Comparison of ENCODE assay signal across 10 cellular contexts in the genomic region with DNA sequence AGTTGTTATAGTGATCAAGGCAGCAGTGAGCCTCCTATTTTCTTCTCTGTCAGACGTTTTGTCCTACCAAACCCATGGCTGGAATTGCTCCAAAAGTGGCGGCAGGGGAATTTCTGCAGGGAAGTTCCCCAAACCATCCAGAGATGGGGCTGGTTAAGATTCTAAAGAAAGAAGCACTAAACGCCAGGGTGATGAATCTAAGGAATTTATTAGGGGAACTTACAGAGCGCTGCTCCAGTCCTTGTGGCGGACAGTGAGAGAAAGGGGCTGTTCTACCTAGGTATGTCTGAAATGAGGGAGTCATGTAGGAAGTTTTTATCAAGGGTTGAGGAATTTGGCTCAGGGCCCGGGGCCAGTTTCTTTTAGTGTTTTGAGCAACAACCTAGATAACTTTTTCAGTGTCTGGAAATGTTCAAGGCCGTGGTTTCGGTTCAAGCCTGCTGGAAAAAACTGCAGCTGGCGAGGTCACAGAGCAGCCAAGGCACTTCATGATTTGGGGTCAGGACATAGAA.
DNase-seq lines count a peak whose midpoint lies in the region; ATAC-seq and TF ChIP-seq lines count a peak whose summit lies in the region.
"Had no signal": no experiment of that assay in that cellular context is flagged by ENCODE, and none has a peak within 500 bp of the region (broad histone marks: within the 10 kb centered on the region; RNA-seq: fewer than 3 reads in every experiment).

No MANE protein-coding gene starts in this region.

- H2BK15ac ChIP-seq in IMR-90 (ENCODE audit: low read depth, low read length), result no peak overlapping the region

- TF ChIP-seq POLR2A in IMR-90 (IDR thresholded peaks at IDR 0.05; ENCODE audit: low read depth, low read length), result no peak

- H3K36me3 ChIP-seq in IMR-90 (ENCODE audit: control insufficient read depth, insufficient read depth, low read length) (no peaks in the 10 kb centered on the region), mucosa of descending colon (ENCODE audit: low read depth) (no peaks in the 10 kb centered on the region)

- H2AK5ac ChIP-seq in IMR-90 (ENCODE audit: low read depth, low read length), result no peak overlapping the region

- peak overlapping the region; percentile 47 for H3K4me2 ChIP-seq in IMR-90 (ENCODE audit: low read depth, low read length)

- H3K56ac ChIP-seq in IMR-90 (ENCODE audit: extremely low read depth, insufficient read depth, low read length), result no peak overlapping the region

- no peaks in the 10 kb centered on the region for H3K36me3 Mint-ChIP-seq in effector memory CD8-positive, alpha-beta T cell (ENCODE audit: insufficient read depth)
- H3K36me3 Mint-ChIP-seq in immature natural killer cell, result no peaks in the 10 kb centered on the region
- peaks cover 19% of the 10 kb centered on the region for H3K36me3 Mint-ChIP-seq in activated CD4-positive, alpha-beta memory T cell treated with anti-CD3 and anti-CD28 coated beads, Interleukin-2, amount 10 ng/mL, durations not matched to agents 7 days and 5 days (ENCODE audit: low read depth)

- H3K4me1 Mint-ChIP-seq in effector memory CD8-positive, alpha-beta T cell (ENCODE audit: low read depth in 2 of 2), result peaks cover 11 to 12% of the 10 kb centered on the region in 2 donors
- peaks cover 9 to 17% of the 10 kb centered on the region in 2 donors for H3K4me1 Mint-ChIP-seq in immature natural killer cell
- H3K4me1 Mint-ChIP-seq in activated CD4-positive, alpha-beta memory T cell treated with anti-CD3 and anti-CD28 coated beads, Interleukin-2, amount 10 ng/mL, durations not matched to agents 7 days and 5 days, result peaks cover 32% of the 10 kb centered on the region

- TF ChIP-seq RAD21 in IMR-90 (IDR thresholded peaks at IDR 0.05; ENCODE audit: low read length), result no peak

- BruUV-seq in IMR-90 (replicated peaks; lab: Mats Ljungman, UMichigan), result no TSS peak

- H2BK20ac ChIP-seq in IMR-90 (ENCODE audit: low read depth, low read length), result peak overlapping the region; percentile 80; the same call in 1 of the 2 replicates

- in situ Hi-C loops in IMR-90 (cut with MboI; ENCODE audit: low sequenced_read_pairs), result no loop called here

- peak overlapping the region; percentile 78 for H2AFZ ChIP-seq in IMR-90 (replicated peaks; ENCODE audit: low read length, poor library complexity)

- POLR2A ChIA-PET in IMR-90 (lab: Charles Lee; ENCODE audit: unreplicated experiment), result no interaction called here
- POLR2A ChIA-PET in activated CD4-positive, alpha-beta memory T cell treated with anti-CD3 and anti-CD28 coated beads, Interleukin-2, amount 10 ng/mL, durations not matched to agents 7 days and 5 days (lab: Charles Lee), result no interaction called here

- H3K9me3 Mint-ChIP-seq in effector memory CD8-positive, alpha-beta T cell, result peaks cover 4 to 7% of the 10 kb centered on the region in 2 donors
- no peaks in the 10 kb centered on the region for H3K9me3 Mint-ChIP-seq in immature natural killer cell
- peaks cover 9% of the 10 kb centered on the region for H3K9me3 Mint-ChIP-seq in activated CD4-positive, alpha-beta memory T cell treated with anti-CD3 and anti-CD28 coated beads, Interleukin-2, amount 10 ng/mL, durations not matched to agents 7 days and 5 days

- no peaks in the 10 kb centered on the region for H3K79me1 ChIP-seq in IMR-90 (ENCODE audit: low read depth in 1 of 2, low read length in 2 of 2)

- 0% methylated on average over 1 of the region's 9 CpGs; no CpG with 5 or more reads in 1 of the 2 experiments for WGBS in IMR-90 (ENCODE audit: extremely low coverage in 2 of 2, insufficient read length in 1 of 2), 2 experiments

- peak overlapping the region; percentile 64 for H2BK5ac ChIP-seq in IMR-90 (ENCODE audit: low read depth, low read length, poor library complexity, severe bottlenecking)

- H4K20me1 ChIP-seq in IMR-90 (ENCODE audit: insufficient read depth, low read length), result no peaks in the 10 kb centered on the region

- no peaks in the 10 kb centered on the region for H3K27me3 Mint-ChIP-seq in effector memory CD8-positive, alpha-beta T cell
- peaks cover 0 to 3% (median 0%) of the 10 kb centered on the region in 3 donors for H3K27me3 Mint-ChIP-seq in immature natural killer cell (ENCODE audit: low read depth in 3 of 3)
- no peaks in the 10 kb centered on the region for H3K27me3 Mint-ChIP-seq in activated CD4-positive, alpha-beta memory T cell treated with anti-CD3 and anti-CD28 coated beads, Interleukin-2, amount 10 ng/mL, durations not matched to agents 7 days and 5 days

- no peaks in the 10 kb centered on the region for H3K9me3 ChIP-seq in IMR-90 (ENCODE audit: control insufficient read depth, insufficient read depth, low read length)
- H3K9me3 ChIP-seq in mucosa of descending colon, result no peaks in the 10 kb centered on the region

- H2AK9ac ChIP-seq in IMR-90 (replicated peaks; ENCODE audit: low read depth, low read length, poor library complexity), result no peak overlapping the region

- H3K27ac Mint-ChIP-seq in effector memory CD8-positive, alpha-beta T cell, result peak overlapping the region in 1 of 2 donors; percentile 71
- no peak overlapping the region for H3K27ac Mint-ChIP-seq in immature natural killer cell
- no peak overlapping the region for H3K27ac Mint-ChIP-seq in activated CD4-positive, alpha-beta memory T cell treated with anti-CD3 and anti-CD28 coated beads, Interleukin-2, amount 10 ng/mL, durations not matched to agents 7 days and 5 days

- ATAC-seq in IMR-90 (ENCODE audit: low read depth), result peak; percentile 78
- peak; percentile 59 for ATAC-seq in effector memory CD8-positive, alpha-beta T cell (replicated peaks)
- peak; percentile 40 for ATAC-seq in mucosa of descending colon
- ATAC-seq in HG02610 (IDR thresholded peaks at IDR 0.05; ENCODE audit: unreplicated experiment), result no peak

- H3K9ac ChIP-seq in IMR-90 (ENCODE audit: low read depth, low read length), result no peak overlapping the region

- DNase-seq in A172 (ENCODE audit: low spot score) (peak; percentile 95), IMR-90 (peak; percentile 75), mucosa of descending colon (peak; percentile 48 to 64 (median 56)), immature natural killer cell (no peak), DMS153 (lab: John Stamatoyannopoulos, UW) (no peak)
- peak in 2 of 3 experiments; percentile 7 to 15 for DNase-seq in effector memory CD8-positive, alpha-beta T cell
- no peak for DNase-seq in activated CD4-positive, alpha-beta memory T cell treated with anti-CD3 and anti-CD28 coated beads, Interleukin-2, amount 10 ng/mL, durations not matched to agents 7 days and 5 days
- DNase-seq: NCI-H524 treated with DMSO at 0.1 percent for 48 hours had no signal

- H4K91ac ChIP-seq in IMR-90 (ENCODE audit: insufficient read depth, low read depth, low read length), result no peak overlapping the region

- H3K4me1 ChIP-seq in IMR-90 (ENCODE audit: control insufficient read depth, insufficient read depth, low read length) (no peaks in the 10 kb centered on the region; the same call in 1 of the 2 replicates), mucosa of descending colon (ENCODE audit: low read depth) (peaks cover 3% of the 10 kb centered on the region)

- H3K9me1 ChIP-seq in IMR-90 (ENCODE audit: insufficient read depth, low read length), result no peaks in the 10 kb centered on the region

- intact Hi-C loops in IMR-90 (cut with micrococcal nuclease), result loop anchor here (5.0 to 10.0 kb wide), 2 partner anchors 756 to 888 kb away; no protein-coding TSS in a partner anchor
- intact Hi-C loops in mucosa of descending colon (cut with DNase I, micrococcal nuclease), result loop anchor here in 1 of 2 donors (10.0 kb wide), 1 partner anchor 224 kb away; the partner anchor contains the start of gene B3GALT2

- H3K27me3 ChIP-seq in IMR-90 (ENCODE audit: control insufficient read depth, insufficient read depth, low read length), result no peaks in the 10 kb centered on the region

- H3K4me3 ChIP-seq in IMR-90 (ENCODE audit: insufficient read depth, low read depth, low read length) (peak overlapping the region; percentile 6; the same call in 1 of the 2 replicates), mucosa of descending colon (no peak overlapping the region)
- H3K4me3 ChIP-seq: skin epidermis had no signal

- H3K23ac ChIP-seq in IMR-90 (ENCODE audit: low read depth, low read length), result no peak overlapping the region

- H4K8ac ChIP-seq in IMR-90 (ENCODE audit: low read depth in 2 of 2, low read length in 2 of 2), result peak overlapping the region in 1 of 2 experiments; percentile 71; a peak in 1 of 4 replicates

- no peak overlapping the region for H4K5ac ChIP-seq in IMR-90 (ENCODE audit: low read depth, low read length)

- dilution Hi-C loops in IMR-90 (cut with HindIII; ENCODE audit: low sequenced_read_pairs, unreplicated experiment), result no loop called here

- H3K18ac ChIP-seq in IMR-90 (ENCODE audit: low read depth, low read length), result no peak overlapping the region

- H3K4ac ChIP-seq in IMR-90 (ENCODE audit: low read depth, low read length), result peak overlapping the region; percentile 53; the same call in 1 of the 2 replicates

- H2BK120ac ChIP-seq in IMR-90 (ENCODE audit: low read depth, low read length), result peak overlapping the region; percentile 53

- 0 out of 2 replicates have a peak overlapping the region, but pooled peaks have one; percentile 36 for H3K14ac ChIP-seq in IMR-90 (replicated peaks; ENCODE audit: low read depth, low read length)

- CTCF ChIA-PET in IMR-90 (lab: Yijun Ruan, JAX), result interaction anchor here (0.6 kb wide), 1 partner anchor 73 kb away, joined by 4 read pairs; no protein-coding TSS in a partner anchor
- CTCF ChIA-PET in activated CD4-positive, alpha-beta memory T cell treated with anti-CD3 and anti-CD28 coated beads, Interleukin-2, amount 10 ng/mL, durations not matched to agents 7 days and 5 days (lab: Charles Lee), result no interaction called here

- H3K27ac ChIP-seq in IMR-90 (ENCODE audit: insufficient read depth, low read length), result no peak overlapping the region

- TF ChIP-seq CTCF in IMR-90 (conservative IDR thresholded peaks at IDR 0.05; ENCODE audit: low read depth, low read length), result 0 out of 2 replicates have a peak, but pooled peaks have one; percentile 0
- TF ChIP-seq CTCF in mucosa of descending colon (IDR thresholded peaks at IDR 0.05), result no peak

- peak overlapping the region in 1 of 2 donors; percentile 2 for H3K4me3 Mint-ChIP-seq in effector memory CD8-positive, alpha-beta T cell
- H3K4me3 Mint-ChIP-seq in immature natural killer cell, result no peak overlapping the region
- no peak overlapping the region for H3K4me3 Mint-ChIP-seq in activated CD4-positive, alpha-beta memory T cell treated with anti-CD3 and anti-CD28 coated beads, Interleukin-2, amount 10 ng/mL, durations not matched to agents 7 days and 5 days

TF ChIP-seq in IMR-90, 13 proteins besides CTCF, POLR2A, EP300 and RAD21 (continues in another document):
- no peak for TF ChIP-seq NFE2L2 (IDR thresholded peaks at IDR 0.05; ENCODE audit: low read depth, low read length)
- no peak for TF ChIP-seq CHD1 (IDR thresholded peaks at IDR 0.05; ENCODE audit: low read depth, low read length)

Comparison
In these comparisons a context has a peak if more than half of its experiments do, and no peak if none do; other contexts are left out.
1. DNase-seq: peak in A172 (single experiment), IMR-90 (single experiment), effector memory CD8-positive, alpha-beta T cell (2 of 3) and mucosa of descending colon (3 of 3); none in immature natural killer cell (0 of 3), activated CD4-positive, alpha-beta memory T cell treated with anti-CD3 and anti-CD28 coated beads, Interleukin-2, amount 10 ng/mL, durations not matched to agents 7 days and 5 days (single experiment) and DMS153 (single experiment).